8 cellular contexts compared by ENCODE assay signal in the genomic region with DNA sequence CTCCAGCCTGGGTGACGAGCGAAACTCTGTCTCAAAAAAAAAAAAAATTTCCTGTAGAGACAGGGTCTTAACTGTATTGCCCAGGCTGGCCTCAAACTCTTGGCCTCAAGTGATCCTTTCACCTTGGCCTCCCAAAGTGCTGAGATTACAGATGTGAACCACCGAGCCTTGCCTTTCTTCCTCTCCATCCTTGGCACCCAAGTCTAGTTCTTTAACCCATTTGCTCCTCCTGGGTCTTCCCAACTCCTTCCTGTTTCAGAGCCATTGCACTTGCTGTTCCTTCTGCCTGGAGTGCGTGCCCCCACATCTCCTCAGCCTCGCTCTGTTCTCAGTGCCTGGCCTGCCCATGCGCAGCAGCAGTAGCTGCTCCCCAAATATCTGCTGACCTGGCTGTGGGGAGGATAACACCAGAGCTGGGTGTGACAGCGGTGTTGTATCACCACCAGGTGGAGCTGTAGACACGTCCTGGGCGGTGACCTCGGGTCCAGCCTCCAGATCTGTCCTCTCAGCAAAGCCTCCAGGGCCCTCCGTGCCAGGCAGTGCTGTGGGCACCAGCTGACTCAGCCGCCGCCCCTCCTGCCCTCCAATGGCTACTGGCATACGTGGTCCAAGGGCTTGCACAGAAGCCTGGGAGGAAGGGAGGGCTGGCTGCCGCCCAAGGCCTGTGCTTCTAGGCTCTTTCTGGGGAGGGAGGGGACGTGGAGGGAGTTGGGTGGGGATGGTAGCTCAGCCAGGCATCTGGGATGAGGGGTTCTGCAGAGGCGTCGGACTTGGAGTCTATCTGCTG. TPM values are rescaled to one million over a fixed set of nuclear protein-coding genes. Genes with fewer than 3 reads are reported as not detected.
DNase-seq lines count a peak whose midpoint lies in the region; ATAC-seq and TF ChIP-seq lines count a peak whose summit lies in the region.

No MANE protein-coding gene starts in this region.

- peaks cover 19% of the 10 kb centered on the region for H3K4me1 Mint-ChIP-seq in activated CD8-positive, alpha-beta T cell treated with anti-CD3 and anti-CD28 coated beads for 36 hours (ENCODE audit: low read depth)

- H3K9me3 Mint-ChIP-seq in activated CD8-positive, alpha-beta T cell treated with anti-CD3 and anti-CD28 coated beads for 36 hours, result no peaks in the 10 kb centered on the region

- no peak for TF ChIP-seq POLR2A in lower leg skin (IDR thresholded peaks at IDR 0.05)

- ATAC-seq in HG03432 (IDR thresholded peaks at IDR 0.05; ENCODE audit: unreplicated experiment), result peak; percentile 58
- peak; percentile 96 for ATAC-seq in activated CD8-positive, alpha-beta T cell treated with anti-CD3 and anti-CD28 coated beads for 36 hours

- H3K27me3 Mint-ChIP-seq in activated CD8-positive, alpha-beta T cell treated with anti-CD3 and anti-CD28 coated beads for 36 hours, result no peaks in the 10 kb centered on the region

- CTCF ChIA-PET in activated CD8-positive, alpha-beta T cell treated with anti-CD3 and anti-CD28 coated beads for 36 hours (lab: Charles Lee), result interaction anchor here (0.6 to 8.9 kb wide), 50 partner anchors 11 to 646 kb away, joined by 3 to 106 read pairs (median 6); a partner anchor contains a TSS

- POLR2A ChIA-PET in activated CD8-positive, alpha-beta T cell treated with anti-CD3 and anti-CD28 coated beads for 36 hours (lab: Charles Lee), result interaction anchor here (1.1 to 2.9 kb wide), 8 partner anchors 40 to 122 kb away, joined by 3 to 15 read pairs (median 6); a partner anchor contains a TSS

- TF ChIP-seq CTCF in activated CD8-positive, alpha-beta T cell treated with anti-CD3 and anti-CD28 coated beads for 36 hours (IDR thresholded peaks at IDR 0.05), result peak; percentile 91
- TF ChIP-seq CTCF in lower leg skin (IDR thresholded peaks at IDR 0.05), result peak in 1 of 3 donors; percentile 95

- intact Hi-C loops in activated CD8-positive, alpha-beta T cell treated with anti-CD3 and anti-CD28 coated beads for 36 hours (cut with micrococcal nuclease), result loop anchor here (5.0 kb wide), 1 partner anchor 124 kb away; no protein-coding TSS in a partner anchor
- intact Hi-C loops in lower leg skin (cut with DNase I; ENCODE audit: low total_unique reads), result loop anchor here (5.0 kb wide), 1 partner anchor 124 kb away; no protein-coding TSS in a partner anchor

- H3K4me3 Mint-ChIP-seq in activated CD8-positive, alpha-beta T cell treated with anti-CD3 and anti-CD28 coated beads for 36 hours, result no peak overlapping the region

- no peak overlapping the region for H3K4me3 ChIP-seq in lower leg skin (ENCODE audit: low read depth, poor library complexity, severe bottlenecking)

- DNase-seq in NCI-H2081 (lab: John Stamatoyannopoulos, UW) (peak; percentile 67 to 71), NCI-H2081 treated with DMSO at 0.1 percent for 48 hours (lab: John Stamatoyannopoulos, UW) (no peak), NCI-H774 (lab: John Stamatoyannopoulos, UW) (peak; percentile 39), dermis blood vessel endothelial cell (peak; percentile 91), lower leg skin (ENCODE audit: low spot score in 2 of 2) (peak; percentile 83 to 97)
- peak; percentile 91 for DNase-seq in activated CD8-positive, alpha-beta T cell treated with anti-CD3 and anti-CD28 coated beads for 36 hours
- peak; percentile 60 to 81 (median 78) for DNase-seq in stimulated activated CD4-positive, alpha-beta T cell treated with anti-CD3 and anti-CD28 coated beads, TNF-alpha, amount 100 ng/mL, for 24 hours (ENCODE audit: low read depth in 3 of 3)

- 14% methylated on average over 17 to 18 of the region's 18 CpGs for WGBS in lower leg skin, 2 donors

- no peaks in the 10 kb centered on the region for H3K36me3 Mint-ChIP-seq in activated CD8-positive, alpha-beta T cell treated with anti-CD3 and anti-CD28 coated beads for 36 hours (ENCODE audit: low read depth)

- no peak overlapping the region for H3K27ac Mint-ChIP-seq in activated CD8-positive, alpha-beta T cell treated with anti-CD3 and anti-CD28 coated beads for 36 hours

RNA-seq across cellular contexts. Expression of a gene that starts 22.0 kb away (rescaled TPM):
- 1 to 10 TPM; 1.4 to 2.0 TPM for total RNA-seq in activated CD8-positive, alpha-beta T cell treated with anti-CD3 and anti-CD28 coated beads for 36 hours
- total RNA-seq in dermis blood vessel endothelial cell, result 4.3 and 7.4 TPM in 2 replicates
- total RNA-seq in lower leg skin, result 10 to 100 TPM; 27.3 to 56.1 (median 42.8) TPM

RNA-seq across cellular contexts. Expression of a gene that starts 42.9 kb away (rescaled TPM):
- total RNA-seq in activated CD8-positive, alpha-beta T cell treated with anti-CD3 and anti-CD28 coated beads for 36 hours, result 10 to 100 TPM; 27.0 to 28.5 TPM
- total RNA-seq in dermis blood vessel endothelial cell (18.0 and 25.7 TPM in 2 replicates), lower leg skin (10 to 100 TPM; 31.5 to 45.9 (median 37.9) TPM)
